ENCODE assay signal across 8 cellular contexts in genomic region chr6:116100419-116101297, GRCh38. TPM values are rescaled to one million over a fixed set of nuclear protein-coding genes. Genes with fewer than 3 reads are reported as not detected.
DNase-seq lines count a peak whose midpoint lies in the region; ATAC-seq and TF ChIP-seq lines count a peak whose summit lies in the region.

NT5DC1 (plus strand) TSS chr6:116100853; CDS start chr6:116100931, 78 bp downstream.

- TF ChIP-seq POLR2A in GM19099 (IDR thresholded peaks at IDR 0.05; ENCODE audit: extremely low read depth, insufficient read length, low read depth): peak; percentile 93

- peaks cover 9% of the 10 kb centered on the region for H3K36me3 Mint-ChIP-seq in activated CD4-positive, alpha-beta T cell treated with anti-CD3 and anti-CD28 coated beads, Interleukin-2, amount 10 ng/mL, durations not matched to agents 7 days and 5 days (ENCODE audit: low read depth)

- WGBS in liver: under 1% methylated on average over 87 of the region's 87 CpGs

- H3K27ac Mint-ChIP-seq in activated CD4-positive, alpha-beta T cell treated with anti-CD3 and anti-CD28 coated beads, Interleukin-2, amount 10 ng/mL, durations not matched to agents 7 days and 5 days: peak within 1 kb of the TSS; percentile 88

- peak within 1 kb of the TSS; percentile 83 for H3K4me3 Mint-ChIP-seq in activated CD4-positive, alpha-beta T cell treated with anti-CD3 and anti-CD28 coated beads, Interleukin-2, amount 10 ng/mL, durations not matched to agents 7 days and 5 days

- H3K27ac ChIP-seq in BLaER1 (peak within 1 kb of the TSS; percentile 81), liver (ENCODE audit: low read depth in 1 of 2, low read length in 2 of 2) (peak within 1 kb of the TSS; percentile 83 to 97)

- ATAC-seq in HG03378 (IDR thresholded peaks at IDR 0.05; ENCODE audit: unreplicated experiment): peak; percentile 75

- peak; percentile 64 for DNase-seq in NCI-H510A (lab: John Stamatoyannopoulos, UW)
- DNase-seq in activated CD4-positive, alpha-beta T cell treated with anti-CD3 and anti-CD28 coated beads, Interleukin-2, amount 10 ng/mL, durations not matched to agents 7 days and 5 days: peak; percentile 86
- peak; percentile 51 for DNase-seq in dedifferentiated amniotic fluid mesenchymal stem cell (ENCODE audit: extremely low spot score)
- peak; percentile 81 to 85 for DNase-seq in stimulated activated CD4-positive, alpha-beta T cell treated with anti-CD3 and anti-CD28 coated beads, Interleukin-4, amount 100 ng/mL, for 4 hours

- peak; percentile 1 for TF ChIP-seq CTCF in liver (IDR thresholded peaks at IDR 0.05; ENCODE audit: low read depth, low read length, missing input control)

- H3K9me3 ChIP-seq in BLaER1: peaks cover 12% of the 10 kb centered on the region
- H3K9me3 ChIP-seq in liver (ENCODE audit: control insufficient read depth in 4 of 4, low read length in 3 of 4): no peaks in the 10 kb centered on the region

- H3K9ac ChIP-seq in BLaER1 (peak within 1 kb of the TSS; percentile 81), liver (ENCODE audit: low read depth in 1 of 2, low read length in 2 of 2) (peak within 1 kb of the TSS; percentile 59 to 65)

- H4K20me1 ChIP-seq in BLaER1: no peaks in the 10 kb centered on the region

- peaks cover 11% of the 10 kb centered on the region for H3K9me3 Mint-ChIP-seq in activated CD4-positive, alpha-beta T cell treated with anti-CD3 and anti-CD28 coated beads, Interleukin-2, amount 10 ng/mL, durations not matched to agents 7 days and 5 days

- CTCF ChIA-PET in activated CD4-positive, alpha-beta T cell treated with anti-CD3 and anti-CD28 coated beads, Interleukin-2, amount 10 ng/mL, durations not matched to agents 7 days and 5 days (lab: Charles Lee): interaction anchor here (1.2 to 1.6 kb wide), 5 partner anchors 11 to 90 kb away, joined by 3 to 5 read pairs (median 4); no protein-coding TSS in a partner anchor

- peak; percentile 18 to 50 for TF ChIP-seq RAD21 in liver (IDR thresholded peaks at IDR 0.05)

- H3K4me3 ChIP-seq in BLaER1 (peak within 1 kb of the TSS; percentile 76), liver (ENCODE audit: low read depth in 1 of 3, low read length in 3 of 3) (peak within 1 kb of the TSS; percentile 80 to 84 (median 82))

- H3K27me3 ChIP-seq in BLaER1: no peaks in the 10 kb centered on the region
- H3K27me3 ChIP-seq in liver (ENCODE audit: control insufficient read depth in 4 of 4, insufficient read depth in 4 of 4, low read length in 3 of 4): no peaks in the 10 kb centered on the region

- peaks cover 44% of the 10 kb centered on the region for H3K4me1 Mint-ChIP-seq in activated CD4-positive, alpha-beta T cell treated with anti-CD3 and anti-CD28 coated beads, Interleukin-2, amount 10 ng/mL, durations not matched to agents 7 days and 5 days

- peak within 1 kb of the TSS; percentile 97 for H3K4me2 ChIP-seq in BLaER1

- H3K36me3 ChIP-seq in BLaER1 (no peaks in the 10 kb centered on the region), liver (ENCODE audit: control insufficient read depth in 4 of 4, insufficient read depth in 3 of 4, low read depth in 1 of 4, low read length in 3 of 4) (no peaks in the 10 kb centered on the region)

- H3K27me3 Mint-ChIP-seq in activated CD4-positive, alpha-beta T cell treated with anti-CD3 and anti-CD28 coated beads, Interleukin-2, amount 10 ng/mL, durations not matched to agents 7 days and 5 days: peaks cover 4% of the 10 kb centered on the region

- POLR2A ChIA-PET in activated CD4-positive, alpha-beta T cell treated with anti-CD3 and anti-CD28 coated beads, Interleukin-2, amount 10 ng/mL, durations not matched to agents 7 days and 5 days (lab: Charles Lee): no interaction called here

- H3K4me1 ChIP-seq in BLaER1 (peaks cover 20% of the 10 kb centered on the region), liver (ENCODE audit: control insufficient read depth in 4 of 4, insufficient read depth in 4 of 4, low read length in 3 of 4) (peaks cover 1 to 62% (median 54%) of the 10 kb centered on the region in 4 donors)

TF ChIP-seq in liver, 16 proteins besides CTCF, POLR2A, EP300 and RAD21:
- TF ChIP-seq GABPA (IDR thresholded peaks at IDR 0.05 in 1 of 2, conservative IDR thresholded peaks at IDR 0.05 in 1 of 2) (no peak), FOXA1 (IDR thresholded peaks at IDR 0.05) (no peak), ATF3 (IDR thresholded peaks at IDR 0.05) (no peak), FOXA2 (IDR thresholded peaks at IDR 0.05) (no peak), JUND (IDR thresholded peaks at IDR 0.05) (no peak), HNF4A (conservative IDR thresholded peaks at IDR 0.05) (peak; percentile 35 to 38), MAX (IDR thresholded peaks at IDR 0.05) (no peak), YY1 (IDR thresholded peaks at IDR 0.05) (peak; percentile 86), RXRA (IDR thresholded peaks at IDR 0.05) (peak in 1 of 2 donors; percentile 11), NR2F2 (IDR thresholded peaks at IDR 0.05) (peak; percentile 30), SP1 (IDR thresholded peaks at IDR 0.05) (no peak), REST (IDR thresholded peaks at IDR 0.05) (peak; percentile 30)

RNA-seq across cellular contexts. Expression of gene NT5DC1, which starts in this region (rescaled TPM):
- 10 to 100 TPM; 30.2 to 31.7 TPM for total RNA-seq in activated CD4-positive, alpha-beta T cell treated with anti-CD3 and anti-CD28 coated beads, Interleukin-2, amount 10 ng/mL, durations not matched to agents 7 days and 5 days
- 10 to 100 TPM; 10.4 to 24.2 TPM for total RNA-seq in liver
- 10 to 100 TPM; 22.3 to 31.4 TPM for polyA plus RNA-seq in liver

Comparison
In these comparisons a context has a peak if more than half of its experiments do, and no peak if none do; other contexts are left out.
1. Peak in every context shown above with its lines: DNase-seq, ATAC-seq, H3K4me3 ChIP-seq and H3K27ac ChIP-seq.